ENCODE assay signal across 28 cellular contexts in the genomic region with DNA sequence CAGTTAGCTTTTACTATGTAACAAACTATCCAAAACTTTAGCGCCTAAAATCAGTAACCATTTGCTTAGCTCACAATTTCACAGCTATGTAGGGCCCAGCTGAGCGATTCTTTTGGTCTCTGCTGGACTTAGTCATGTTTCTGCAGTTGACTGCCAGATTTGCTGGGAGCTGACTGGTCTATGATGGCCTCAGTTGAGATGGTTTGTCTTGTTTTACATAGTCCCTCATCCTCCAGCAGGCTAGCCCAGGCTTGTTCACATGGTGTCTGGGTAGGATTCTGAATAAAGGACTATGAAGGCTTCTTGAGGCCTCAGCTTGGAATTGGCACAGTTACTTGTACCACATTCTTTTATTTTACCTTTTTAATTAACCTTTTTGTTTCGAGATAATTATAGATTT.
"Had no signal": no experiment of that assay in that cellular context is flagged by ENCODE, and none has a peak within 500 bp of the region (broad histone marks: within the 10 kb centered on the region; RNA-seq: fewer than 3 reads in every experiment).

No MANE protein-coding gene starts in this region.

- H3K4me1 ChIP-seq: body of pancreas had no signal

- H3K27ac ChIP-seq: body of pancreas, cardiac muscle cell had no signal

- H3K4me3 Mint-ChIP-seq: activated CD8-positive, alpha-beta T cell treated with anti-CD3 and anti-CD28 coated beads, Interleukin-2, amount 10 ng/mL, durations not matched to agents 7 days and 5 days; activated naive CD4-positive, alpha-beta T cell treated with anti-CD3 and anti-CD28 coated beads, Interleukin-2, amount 50 U/mL, for 24 hours; IgD-negative memory B cell; T-helper 17 cell; WTC11 had no signal

- H3K36me3 Mint-ChIP-seq: activated naive CD4-positive, alpha-beta T cell treated with anti-CD3 and anti-CD28 coated beads, Interleukin-2, amount 50 U/mL, for 24 hours; IgD-negative memory B cell had no signal

- DNase-seq: activated CD4-positive, alpha-beta T cell treated with anti-CD3 and anti-CD28 coated beads for 48 hours; activated CD4-positive, alpha-beta T cell treated with anti-CD3 and anti-CD28 coated beads, Interleukin-2, amount 50 U/mL, for 4 hours; activated CD4-positive, CD25-positive, alpha-beta regulatory T cell treated with anti-CD3 and anti-CD28 coated beads, Interleukin-2, amount 50 U/mL, for 72 hours; activated CD8-positive, alpha-beta memory T cell treated with anti-CD3 and anti-CD28 coated beads, Interleukin-2, amount 50 U/mL, for 48 hours; activated CD8-positive, alpha-beta T cell treated with anti-CD3 and anti-CD28 coated beads, Interleukin-2, amount 10 ng/mL, durations not matched to agents 7 days and 5 days; activated effector memory CD4-positive, alpha-beta T cell treated with Interleukin-2 at 50 U/mL for 16 hours; activated naive CD4-positive, alpha-beta T cell; activated T-cell treated with anti-CD3 and anti-CD28 coated beads, Interleukin-2, amount 50 U/mL, for 1 hour; aorta; body of pancreas; KG1; NCI-H1092; NCI-H1436; NCI-H1694 treated with DMSO at 0.1 percent for 48 hours; NCI-H2081; NCI-H524; NCI-H82; NK-92 treated with Interleukin-12 subunit alpha and Interleukin-12 subunit beta, amount 100 ng/mL, for 24 hours; OCI-M1; RPMI8226; SHP77; T-helper 17 cell; T-helper 9 cell had no signal

- H3K27ac Mint-ChIP-seq: activated CD8-positive, alpha-beta T cell treated with anti-CD3 and anti-CD28 coated beads, Interleukin-2, amount 10 ng/mL, durations not matched to agents 7 days and 5 days; activated naive CD4-positive, alpha-beta T cell treated with anti-CD3 and anti-CD28 coated beads, Interleukin-2, amount 50 U/mL, for 24 hours; IgD-negative memory B cell; T-helper 17 cell; WTC11 had no signal

- H3K36me3 ChIP-seq: cardiac muscle cell had no signal

- H3K27me3 Mint-ChIP-seq: activated naive CD4-positive, alpha-beta T cell treated with anti-CD3 and anti-CD28 coated beads, Interleukin-2, amount 50 U/mL, for 24 hours; IgD-negative memory B cell had no signal

- H3K4me1 Mint-ChIP-seq: activated naive CD4-positive, alpha-beta T cell treated with anti-CD3 and anti-CD28 coated beads, Interleukin-2, amount 50 U/mL, for 24 hours; IgD-negative memory B cell; T-helper 17 cell had no signal

- H3K4me3 ChIP-seq: body of pancreas, cardiac muscle cell had no signal

- H3K27me3 ChIP-seq: body of pancreas, cardiac muscle cell had no signal

- ATAC-seq: activated CD8-positive, alpha-beta T cell treated with anti-CD3 and anti-CD28 coated beads, Interleukin-2, amount 10 ng/mL, durations not matched to agents 7 days and 5 days; body of pancreas; Panc1; T-helper 17 cell; WTC11 had no signal
